18 cellular contexts compared by ENCODE assay signal in genomic region chr15:43774062-43774461, GRCh38. TPM values are rescaled to one million over a fixed set of nuclear protein-coding genes. Genes with fewer than 3 reads are reported as not detected.
DNase-seq lines count a peak whose midpoint lies in the region; ATAC-seq, FAIRE-seq and TF ChIP-seq lines count a peak whose summit lies in the region.
"Had no signal": no experiment of that assay in that cellular context is flagged by ENCODE, and none has a peak within 500 bp of the region (broad histone marks: within the 10 kb centered on the region; RNA-seq: fewer than 3 reads in every experiment).

No MANE protein-coding gene starts in this region.

- H3K9me3 ChIP-seq in CD4-positive, alpha-beta memory T cell (ENCODE audit: control insufficient read depth in 1 of 2, low read length in 2 of 2) = no peaks in the 10 kb centered on the region
- H3K9me3 ChIP-seq in HCT116 (ENCODE audit: control insufficient read depth in 1 of 2, insufficient read depth in 1 of 2, low read depth in 1 of 2, low read length in 2 of 2) = no peaks in the 10 kb centered on the region
- H3K9me3 ChIP-seq: sigmoid colon, testis had no signal

- no TSS peak for BruUV-seq in HCT116 (replicated peaks; lab: Mats Ljungman, UMichigan)

- H3K9me3 Mint-ChIP-seq in CD4-positive, alpha-beta memory T cell = peaks cover 0 to 4% (median 0%) of the 10 kb centered on the region in 8 donors
- H3K9me3 Mint-ChIP-seq in brain = peaks cover 0 to 2% (median 0%) of the 10 kb centered on the region in 5 experiments
- H3K9me3 Mint-ChIP-seq: IgD-negative memory B cell had no signal

- 82% methylated on average over 4 of the region's 4 CpGs for WGBS in lower leg skin, 2 donors

- peaks cover 27 to 52% of the 10 kb centered on the region in 2 donors for H3K36me3 Mint-ChIP-seq in CD4-positive, alpha-beta memory T cell
- H3K36me3 Mint-ChIP-seq in brain = peaks cover 37% of the 10 kb centered on the region

- intact Hi-C loops in CD4-positive, alpha-beta memory T cell (cut with micrococcal nuclease) = no loop called here
- intact Hi-C loops in HCT116 (cut with micrococcal nuclease) (loop anchor here (10.0 kb wide), 1 partner anchor 329 kb away; no protein-coding TSS in a partner anchor), lower leg skin (cut with DNase I; ENCODE audit: low total_unique reads) (no loop called here)

- no peak overlapping the region for H2AFZ ChIP-seq in HCT116 (ENCODE audit: low read depth, low read length, poor library complexity, severe bottlenecking)

- H3K36me3 ChIP-seq in CD4-positive, alpha-beta memory T cell (ENCODE audit: insufficient read depth, low read length) = peaks cover 40% of the 10 kb centered on the region
- H3K36me3 ChIP-seq in HCT116 (ENCODE audit: control insufficient read depth in 1 of 2, insufficient read depth in 2 of 2, low read length in 2 of 2) = peaks cover 35 to 40% of the 10 kb centered on the region in 2 experiments

- peak overlapping the region in 5 of 7 donors; percentile 2 to 97 (median 65) for H3K27ac Mint-ChIP-seq in CD4-positive, alpha-beta memory T cell
- peak overlapping the region in 3 of 5 experiments; percentile 8 to 85 (median 43) for H3K27ac Mint-ChIP-seq in brain

- no peak for DNase-seq in CD4-positive, alpha-beta memory T cell
- DNase-seq in HCT116 (ENCODE audit: low read depth, low spot score) (no peak), RCC 7860 (ENCODE audit: low spot score) (no peak), lower leg skin (ENCODE audit: low spot score in 2 of 2) (no peak)
- DNase-seq: activated CD4-positive, CD25-positive, alpha-beta regulatory T cell; activated CD8-positive, alpha-beta memory T cell treated with anti-CD3 and anti-CD28 coated beads, Interleukin-2, amount 50 U/mL, for 4 hours; DMS79; left colon; MV-4-11; sigmoid colon; stimulated activated CD8-positive, alpha-beta memory T cell treated with anti-CD3 and anti-CD28 coated beads, Interleukin-4, amount 100 ng/mL, for 48 hours; T-helper 1 cell; testis had no signal

- no peak overlapping the region for H3K27ac ChIP-seq in CD4-positive, alpha-beta memory T cell (ENCODE audit: low read depth, low read length)
- peak overlapping the region; percentile 69; the same call in 1 of the 2 replicates for H3K27ac ChIP-seq in HCT116 (ENCODE audit: low read depth, low read length)

- no peak overlapping the region for H3K4me3 ChIP-seq in CD4-positive, alpha-beta memory T cell (ENCODE audit: low read length in 2 of 2)
- H3K4me3 ChIP-seq in HCT116 (replicated peaks in 1 of 2; ENCODE audit: low read depth in 1 of 2, low read length in 2 of 2) (no peak overlapping the region), lower leg skin (ENCODE audit: low read depth, poor library complexity, severe bottlenecking) (no peak overlapping the region)
- H3K4me3 ChIP-seq: sigmoid colon, testis had no signal

- CTCF ChIA-PET in CD4-positive, alpha-beta memory T cell (lab: Charles Lee; ENCODE audit: partially characterized antibody) = interaction anchor here (0.7 to 1.8 kb wide), 3 partner anchors 15 to 54 kb away, joined by 3 to 4 read pairs (median 3); no protein-coding TSS in a partner anchor
- CTCF ChIA-PET in HCT116 (lab: Charles Lee) = no interaction called here

- POLR2A ChIA-PET in CD4-positive, alpha-beta memory T cell (lab: Charles Lee; ENCODE audit: partially characterized antibody) = interaction anchor here (1.1 to 1.8 kb wide), 2 partner anchors 10 to 19 kb away, joined by 3 read pairs; no protein-coding TSS in a partner anchor
- POLR2A ChIA-PET in HCT116 (lab: Charles Lee) = no interaction called here

- H3K27me3 ChIP-seq in CD4-positive, alpha-beta memory T cell (ENCODE audit: insufficient read depth, low read length) = no peaks in the 10 kb centered on the region
- H3K27me3 ChIP-seq in HCT116 (ENCODE audit: insufficient read depth, low read length) = no peaks in the 10 kb centered on the region
- H3K27me3 ChIP-seq: sigmoid colon, testis had no signal

- peaks cover 10% of the 10 kb centered on the region; the same call in 1 of the 2 replicates for H4K20me1 ChIP-seq in HCT116 (ENCODE audit: insufficient read depth)

- H3K9ac ChIP-seq in HCT116 (ENCODE audit: low read length) = no peak overlapping the region

- H3K27me3 Mint-ChIP-seq in CD4-positive, alpha-beta memory T cell = no peaks in the 10 kb centered on the region
- peaks cover 8% of the 10 kb centered on the region for H3K27me3 Mint-ChIP-seq in brain

- no peak for ATAC-seq in HCT116
- ATAC-seq: left colon had no signal

- H3K4me2 ChIP-seq in HCT116 (ENCODE audit: low read length) = no peak overlapping the region

- RAD21 ChIA-PET in HCT116 (lab: Charles Lee; ENCODE audit: low non-redundant PET in 1 of 2, low total read pairs in 2 of 2, uncharacterized antibody in 2 of 2, unreplicated experiment in 2 of 2) = no interaction called here

- H3K79me2 ChIP-seq in HCT116 (ENCODE audit: insufficient read depth, low read length) = no peaks in the 10 kb centered on the region; the same call in 1 of the 2 replicates

- H3K9me2 ChIP-seq in HCT116 (ENCODE audit: insufficient read depth) = no peaks in the 10 kb centered on the region

- TF ChIP-seq CTCF in HCT116 (IDR thresholded peaks at IDR 0.05 in 2 of 3, conservative IDR thresholded peaks at IDR 0.05 in 1 of 3; ENCODE audit: borderline replicate concordance in 1 of 3, insufficient read depth in 1 of 3, low read depth in 2 of 3, low read length in 2 of 3) = no peak
- TF ChIP-seq CTCF in brain (conservative IDR thresholded peaks at IDR 0.05) = no peak
- TF ChIP-seq CTCF in lower leg skin (IDR thresholded peaks at IDR 0.05) = no peak

- H3K4me1 Mint-ChIP-seq in CD4-positive, alpha-beta memory T cell = peaks cover 8 to 21% (median 14%) of the 10 kb centered on the region in 4 donors
- H3K4me1 Mint-ChIP-seq in brain = peaks cover 13% of the 10 kb centered on the region

- TF ChIP-seq RAD21 in HCT116 (IDR thresholded peaks at IDR 0.05; ENCODE audit: low read depth) = no peak

- peaks cover 16% of the 10 kb centered on the region for H3K4me1 ChIP-seq in CD4-positive, alpha-beta memory T cell (ENCODE audit: insufficient read depth, low read length)
- peaks cover 9 to 31% of the 10 kb centered on the region in 2 experiments for H3K4me1 ChIP-seq in HCT116 (ENCODE audit: control insufficient read depth in 1 of 2, insufficient read depth in 2 of 2, low read length in 2 of 2)

- no peak for FAIRE-seq in RCC 7860 (lab: Jason Lieb, UNC)

- H3K4me3 Mint-ChIP-seq in CD4-positive, alpha-beta memory T cell = peak overlapping the region in 1 of 8 donors; percentile 10
- H3K4me3 Mint-ChIP-seq in brain = no peak overlapping the region

- TF ChIP-seq POLR2A in HCT116 (IDR thresholded peaks at IDR 0.05; ENCODE audit: borderline replicate concordance, extremely low read depth, insufficient read depth, insufficient read length) (no peak), lower leg skin (IDR thresholded peaks at IDR 0.05) (no peak)

TF ChIP-seq in HCT116, 20 proteins besides CTCF, POLR2A, EP300 and RAD21:
- TF ChIP-seq ELF1 (IDR thresholded peaks at IDR 0.05; ENCODE audit: borderline replicate concordance, low read depth) (no peak), CBX3 (IDR thresholded peaks at IDR 0.05; ENCODE audit: low read depth) (no peak), EGR1 (IDR thresholded peaks at IDR 0.05; ENCODE audit: low read depth) (no peak), POLR2AphosphoS5 (IDR thresholded peaks at IDR 0.05; ENCODE audit: low read depth, low read length) (no peak), CEBPB (IDR thresholded peaks at IDR 0.05; ENCODE audit: low read depth) (no peak), EZH2phosphoT487 (IDR thresholded peaks at IDR 0.05; ENCODE audit: borderline replicate concordance) (no peak), ZNF274 (IDR thresholded peaks at IDR 0.05; ENCODE audit: low read depth, low read length) (no peak)
- TF ChIP-seq, protein P1, sequence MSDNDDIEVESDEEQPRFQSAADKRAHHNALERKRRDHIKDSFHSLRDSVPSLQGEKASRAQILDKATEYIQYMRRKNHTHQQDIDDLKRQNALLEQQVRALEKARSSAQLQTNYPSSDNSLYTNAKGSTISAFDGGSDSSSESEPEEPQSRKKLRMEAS (IDR thresholded peaks at IDR 0.05) = no peak
TF ChIP-seq in HCT116: peak in this region for 0.

RNA-seq across cellular contexts. Expression of gene ELL3, which starts 2.7 kb away (rescaled TPM):
- 1 to 10 TPM; 1.3 to 1.8 TPM for total RNA-seq in CD4-positive, alpha-beta memory T cell
- polyA plus RNA-seq in CD4-positive, alpha-beta memory T cell = 1 to 10 TPM; 1.1 to 2.6 TPM
- total RNA-seq in HCT116 (2021; ENCODE audit: unreplicated experiment) (16.2 TPM), lower leg skin (10 to 100 TPM; 55.4 to 68.7 (median 59.1) TPM)
- 13.3 and 17.0 TPM in 2 replicates for polyA plus RNA-seq in HCT116 (2012)
- 10.6 TPM for polyA plus RNA-seq in brain (ENCODE audit: insufficient read depth, low read depth, low replicate concordance)

RNA-seq across cellular contexts. Expression of gene SERF2, which starts 18.1 kb away (rescaled TPM):
- 100 to 1,000 TPM; 564 to 596 TPM for total RNA-seq in CD4-positive, alpha-beta memory T cell
- polyA plus RNA-seq in CD4-positive, alpha-beta memory T cell = 1,000 to 10,000 TPM; 1,674 to 1,994 TPM
- total RNA-seq in HCT116 (2021; ENCODE audit: unreplicated experiment) (656 TPM), lower leg skin (100 to 1,000 TPM; 486 to 741 (median 626) TPM)
- 705 and 823 TPM in 2 replicates for polyA plus RNA-seq in HCT116 (2012)
- polyA plus RNA-seq in brain (ENCODE audit: insufficient read depth, low read depth, low replicate concordance) = 789 TPM

RNA-seq across cellular contexts. Expression of gene SERINC4, which starts 26.0 kb away (rescaled TPM):
- total RNA-seq in CD4-positive, alpha-beta memory T cell = under 1 TPM in 1 of 2 experiments, not detected in 1; 0.25 TPM
- polyA plus RNA-seq in CD4-positive, alpha-beta memory T cell = 1 to 10 TPM in 1 of 2 donors, under 1 TPM in 1; 0.70 to 3.4 TPM
- total RNA-seq in HCT116 (2021; ENCODE audit: unreplicated experiment) (0.12 TPM), lower leg skin (not detected)
- 0.10 TPM in 1 of 2 replicates, not detected in the other for polyA plus RNA-seq in HCT116 (2012)
- polyA plus RNA-seq in brain (ENCODE audit: insufficient read depth, low read depth, low replicate concordance) = 0.22 TPM
- total RNA-seq: mononuclear cell, omental fat pad had no signal
- polyA plus RNA-seq: BJ had no signal

RNA-seq across cellular contexts. Expression of gene HYPK, which starts 26.3 kb away (rescaled TPM):
- 10 to 100 TPM; 23.6 to 24.6 TPM for total RNA-seq in CD4-positive, alpha-beta memory T cell
- 10 to 100 TPM; 10.2 to 15.2 TPM for polyA plus RNA-seq in CD4-positive, alpha-beta memory T cell
- 20.6 TPM for total RNA-seq in HCT116 (2021; ENCODE audit: unreplicated experiment)
- 4.4 and 5.8 TPM in 2 replicates for polyA plus RNA-seq in HCT116 (2012)
- polyA plus RNA-seq in brain (ENCODE audit: insufficient read depth, low read depth, low replicate concordance) = 6.7 TPM
- 10 to 100 TPM in 2 of 4 donors, 1 to 10 TPM in 2; 4.3 to 17.4 (median 12.4) TPM for total RNA-seq in lower leg skin

RNA-seq across cellular contexts. Expression of gene PDIA3, which starts 27.8 kb away (rescaled TPM):
- total RNA-seq in CD4-positive, alpha-beta memory T cell = 100 to 1,000 TPM; 232 to 248 TPM
- 100 to 1,000 TPM; 391 to 411 TPM for polyA plus RNA-seq in CD4-positive, alpha-beta memory T cell
- 435 TPM for total RNA-seq in HCT116 (2021; ENCODE audit: unreplicated experiment)
- 446 and 653 TPM in 2 replicates for polyA plus RNA-seq in HCT116 (2012)
- 231 TPM for polyA plus RNA-seq in brain (ENCODE audit: insufficient read depth, low read depth, low replicate concordance)
- total RNA-seq in lower leg skin = 100 to 1,000 TPM in 2 of 4 donors, 10 to 100 TPM in 2; 68.0 to 107 (median 96.3) TPM
